19 cellular contexts compared by ENCODE assay signal in the genomic region with DNA sequence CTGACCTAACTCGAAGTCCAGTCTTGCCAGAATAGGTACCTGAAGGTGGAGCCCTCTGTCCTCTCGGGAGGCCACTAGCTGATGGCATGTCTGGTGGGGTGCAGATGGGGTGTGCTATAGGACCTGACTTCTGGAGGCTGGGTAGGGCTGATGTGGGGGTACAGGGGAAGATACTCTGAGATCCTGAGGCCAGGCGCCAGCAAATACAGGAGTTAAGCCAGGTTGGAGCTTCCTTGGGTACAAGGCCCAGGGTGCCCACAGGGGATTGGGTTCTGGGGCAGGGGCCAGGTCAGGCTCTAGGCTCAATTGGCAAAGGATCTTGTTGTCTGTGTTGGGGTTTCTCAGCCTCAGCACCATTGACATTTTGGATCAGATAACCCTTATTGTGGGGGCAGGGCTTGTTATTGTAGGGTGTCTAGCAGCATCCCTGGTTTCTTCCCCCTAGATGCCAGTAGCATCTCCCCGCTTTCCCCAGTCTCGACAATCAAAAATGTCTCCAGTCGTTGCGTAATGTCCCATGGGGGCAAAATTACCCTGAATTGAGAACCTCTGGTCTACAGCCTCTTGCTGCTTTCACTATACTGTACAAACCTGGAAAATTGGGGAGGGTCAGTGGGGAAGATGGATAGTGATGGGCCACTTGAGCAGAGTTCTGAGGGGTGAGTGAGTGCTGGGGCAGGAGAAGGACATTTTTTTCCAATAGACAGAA. TPM values are rescaled to one million over a fixed set of nuclear protein-coding genes. Genes with fewer than 3 reads are reported as not detected.
DNase-seq lines count a peak whose midpoint lies in the region; ATAC-seq, FAIRE-seq and TF ChIP-seq lines count a peak whose summit lies in the region.
"Had no signal": no experiment of that assay in that cellular context is flagged by ENCODE, and none has a peak within 500 bp of the region (broad histone marks: within the 10 kb centered on the region; RNA-seq: fewer than 3 reads in every experiment).

No MANE protein-coding gene starts in this region.

- no peaks in the 10 kb centered on the region for H3K27me3 ChIP-seq in layer of hippocampus (ENCODE audit: control insufficient read depth, insufficient read depth, low read length)
- H3K27me3 ChIP-seq: BE2C, foreskin keratinocyte had no signal

- H3K36me3 Mint-ChIP-seq in brain: peaks cover 26% of the 10 kb centered on the region
- H3K36me3 Mint-ChIP-seq in natural killer cell treated with Interleukin-12 subunit alpha and Interleukin-12 subunit beta and Interleukin-15 and Interleukin-18, amount 100 ng/mL, for 72 hours: no peaks in the 10 kb centered on the region

- peak overlapping the region; percentile 90 for H3K27ac ChIP-seq in layer of hippocampus (ENCODE audit: low read depth, low read length)
- H3K27ac ChIP-seq: foreskin keratinocyte had no signal

- H3K27me3 Mint-ChIP-seq in brain: no peaks in the 10 kb centered on the region
- peaks cover 0 to 4% of the 10 kb centered on the region in 2 donors for H3K27me3 Mint-ChIP-seq in natural killer cell treated with Interleukin-12 subunit alpha and Interleukin-12 subunit beta and Interleukin-15 and Interleukin-18, amount 100 ng/mL, for 72 hours
- H3K27me3 Mint-ChIP-seq: progenitor cell of endocrine pancreas had no signal

- FAIRE-seq in urothelium cell line (lab: Jason Lieb, UNC): peak; percentile 5
- FAIRE-seq: D721Med, GM12878 had no signal

- no peak for DNase-seq in sciatic nerve (ENCODE audit: low spot score)
- no peak for DNase-seq in urothelium cell line (ENCODE audit: low spot score)
- no peak for DNase-seq in natural killer cell treated with Interleukin-12 subunit alpha and Interleukin-12 subunit beta and Interleukin-15 and Interleukin-18, amount 100 ng/mL, for 72 hours (ENCODE audit: low spot score)
- no peak for DNase-seq in occipital lobe (lab: John Stamatoyannopoulos, UW)
- DNase-seq: activated CD8-positive, alpha-beta T cell treated with anti-CD3 and anti-CD28 coated beads, Interleukin-2, amount 10 ng/mL, durations not matched to agents 7 days and 5 days; BE2C; foreskin keratinocyte; NCI-H1436 treated with DMSO at 0.1 percent for 48 hours; Right ventricle myocardium superior; stimulated activated CD4-positive, alpha-beta T cell treated with anti-CD3 and anti-CD28 coated beads, Interleukin-15, amount 100 ng/mL, for 24 hours; stimulated activated naive CD8-positive, alpha-beta T cell treated with anti-CD3 and anti-CD28 coated beads, Interleukin-15, Interleukin-2, amounts not matched to agents 100 U/mL and 50 U/mL, for 24 hours had no signal

- peaks cover 52% of the 10 kb centered on the region for H3K4me1 Mint-ChIP-seq in brain
- no peaks in the 10 kb centered on the region for H3K4me1 Mint-ChIP-seq in natural killer cell treated with Interleukin-12 subunit alpha and Interleukin-12 subunit beta and Interleukin-15 and Interleukin-18, amount 100 ng/mL, for 72 hours (ENCODE audit: low read depth in 2 of 2)

- peak; percentile 16 for ATAC-seq in sciatic nerve
- no peak for ATAC-seq in natural killer cell treated with Interleukin-12 subunit alpha and Interleukin-12 subunit beta and Interleukin-15 and Interleukin-18, amount 100 ng/mL, for 72 hours
- ATAC-seq in GM21619 (IDR thresholded peaks at IDR 0.05; ENCODE audit: unreplicated experiment): no peak
- ATAC-seq: activated CD8-positive, alpha-beta T cell treated with anti-CD3 and anti-CD28 coated beads, Interleukin-2, amount 10 ng/mL, durations not matched to agents 7 days and 5 days; foreskin keratinocyte; GM12878; stimulated activated naive CD8-positive, alpha-beta T cell treated with anti-CD3 and anti-CD28 coated beads, Interleukin-15, Interleukin-2, amounts not matched to agents 100 U/mL and 50 U/mL, for 24 hours had no signal

- no peaks in the 10 kb centered on the region for H3K9me3 Mint-ChIP-seq in brain
- H3K9me3 Mint-ChIP-seq in natural killer cell treated with Interleukin-12 subunit alpha and Interleukin-12 subunit beta and Interleukin-15 and Interleukin-18, amount 100 ng/mL, for 72 hours: no peaks in the 10 kb centered on the region
- H3K9me3 Mint-ChIP-seq: activated T-helper 1 cell treated with anti-CD3 and anti-CD28 coated beads, Interleukin-12 subunit alpha, Interleukin-12 subunit beta, Interleukin-2, Interleukin-4 antibody, amounts not matched to agents 30 ng/mL and 10 ng/mL and 1 ng/mL, durations not matched to agents 14 hours and 24 hours and 36 hours; T-helper 1 cell treated with Interleukin-12 subunit alpha and Interleukin-12 subunit beta and Interleukin-4 antibody, amounts not matched to agents 30 μg/mL and 1 μg/mL, for 36 hours had no signal

- H3K4me3 Mint-ChIP-seq in brain: no peak overlapping the region
- no peak overlapping the region for H3K4me3 Mint-ChIP-seq in natural killer cell treated with Interleukin-12 subunit alpha and Interleukin-12 subunit beta and Interleukin-15 and Interleukin-18, amount 100 ng/mL, for 72 hours
- H3K4me3 Mint-ChIP-seq: activated CD8-positive, alpha-beta T cell treated with anti-CD3 and anti-CD28 coated beads, Interleukin-2, amount 10 ng/mL, durations not matched to agents 7 days and 5 days; activated T-helper 1 cell treated with anti-CD3 and anti-CD28 coated beads, Interleukin-12 subunit alpha, Interleukin-12 subunit beta, Interleukin-2, Interleukin-4 antibody, amounts not matched to agents 30 ng/mL and 10 ng/mL and 1 ng/mL, durations not matched to agents 14 hours and 24 hours and 36 hours; T-helper 1 cell treated with Interleukin-12 subunit alpha and Interleukin-12 subunit beta and Interleukin-4 antibody, amounts not matched to agents 30 μg/mL and 1 μg/mL, for 36 hours had no signal

- peak overlapping the region in 3 of 5 experiments; percentile 44 to 84 (median 71) for H3K27ac Mint-ChIP-seq in brain
- H3K27ac Mint-ChIP-seq in natural killer cell treated with Interleukin-12 subunit alpha and Interleukin-12 subunit beta and Interleukin-15 and Interleukin-18, amount 100 ng/mL, for 72 hours: no peak overlapping the region
- H3K27ac Mint-ChIP-seq: activated CD8-positive, alpha-beta T cell treated with anti-CD3 and anti-CD28 coated beads, Interleukin-2, amount 10 ng/mL, durations not matched to agents 7 days and 5 days; activated T-helper 1 cell treated with anti-CD3 and anti-CD28 coated beads, Interleukin-12 subunit alpha, Interleukin-12 subunit beta, Interleukin-2, Interleukin-4 antibody, amounts not matched to agents 30 ng/mL and 10 ng/mL and 1 ng/mL, durations not matched to agents 14 hours and 24 hours and 36 hours; T-helper 1 cell treated with Interleukin-12 subunit alpha and Interleukin-12 subunit beta and Interleukin-4 antibody, amounts not matched to agents 30 μg/mL and 1 μg/mL, for 36 hours had no signal

- intact Hi-C loops in sciatic nerve (cut with DNase I): loop anchor here (10.0 kb wide), 1 partner anchor 395 kb away; the partner anchor contains the start of gene ARTN

- no peak for TF ChIP-seq CTCF in brain (conservative IDR thresholded peaks at IDR 0.05)

RNA-seq across cellular contexts. Expression of gene PTPRF, which starts 9.2 kb away (rescaled TPM):
- polyA plus RNA-seq in brain (ENCODE audit: insufficient read depth, low read depth, low replicate concordance): 147 TPM
- total RNA-seq in sciatic nerve: 180 TPM
- total RNA-seq in natural killer cell treated with Interleukin-12 subunit alpha and Interleukin-12 subunit beta and Interleukin-15 and Interleukin-18, amount 100 ng/mL, for 72 hours: 1 to 10 TPM in 1 of 2 donors, under 1 TPM in 1; 0.33 to 1.3 TPM
- 37.6 TPM for total RNA-seq in occipital lobe

Comparison
In these comparisons a context has a peak if more than half of its experiments do, and no peak if none do; other contexts are left out.
1. H3K27ac Mint-ChIP-seq: peak in brain (3 of 5); none in natural killer cell treated with Interleukin-12 subunit alpha and Interleukin-12 subunit beta and Interleukin-15 and Interleukin-18, amount 100 ng/mL, for 72 hours (0 of 2).
2. RNA of gene PTPRF, which starts 9.2 kb away (total RNA-seq): 180 TPM in sciatic nerve (single experiment) and 37.6 TPM in occipital lobe (single experiment); 0.33 to 1.3 TPM in natural killer cell treated with Interleukin-12 subunit alpha and Interleukin-12 subunit beta and Interleukin-15 and Interleukin-18, amount 100 ng/mL, for 72 hours; every median in the first group is over 10 times any median in the second.